In the genomic region with DNA sequence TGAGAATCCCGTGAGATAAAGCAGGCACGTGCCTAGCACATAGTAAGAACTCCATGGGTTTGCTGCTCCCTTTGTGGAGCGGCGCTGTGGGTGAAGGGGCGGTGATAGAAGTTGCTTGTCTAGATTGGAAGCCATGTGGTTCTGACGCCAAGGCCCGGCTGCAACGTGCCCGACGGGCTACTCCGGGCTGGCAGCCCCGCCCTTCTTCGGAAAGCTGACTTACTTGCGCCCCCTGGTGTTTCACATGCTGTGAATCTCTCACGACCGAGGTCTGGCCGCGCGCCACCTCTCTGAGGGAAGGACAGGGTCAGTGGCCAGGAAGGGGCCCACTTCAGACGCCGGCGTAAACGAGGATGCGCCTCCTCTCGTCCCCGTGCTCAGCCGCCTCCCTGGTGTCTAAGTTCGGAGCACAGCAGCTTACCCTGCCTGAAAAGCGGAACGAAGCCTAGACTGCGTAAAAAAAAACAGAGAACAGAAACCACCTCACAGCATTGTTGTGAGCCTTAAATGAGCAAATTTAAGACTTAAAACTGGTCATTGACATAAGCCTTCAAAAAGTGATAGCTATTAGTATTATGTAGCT, we compare ENCODE assay signal across 8 cellular contexts. TPM values are rescaled to one million over a fixed set of nuclear protein-coding genes. Genes with fewer than 3 reads are reported as not detected.
DNase-seq lines count a peak whose midpoint lies in the region; ATAC-seq and TF ChIP-seq lines count a peak whose summit lies in the region.

No MANE protein-coding gene starts in this region.

- peaks cover 12 to 14% (median 13%) of the 10 kb centered on the region in 3 donors for H3K4me1 Mint-ChIP-seq in CD8-positive, alpha-beta memory T cell
- peaks cover 13% of the 10 kb centered on the region for H3K4me1 Mint-ChIP-seq in activated CD8-positive, alpha-beta T cell treated with anti-CD3 and anti-CD28 coated beads, Interleukin-2, amount 10 ng/mL, durations not matched to agents 7 days and 5 days (ENCODE audit: low read depth)

- peak overlapping the region; percentile 9 to 87 (median 82) for H3K4me3 Mint-ChIP-seq in CD8-positive, alpha-beta memory T cell
- peak overlapping the region; percentile 78 for H3K4me3 Mint-ChIP-seq in activated CD8-positive, alpha-beta T cell treated with anti-CD3 and anti-CD28 coated beads, Interleukin-2, amount 10 ng/mL, durations not matched to agents 7 days and 5 days

- TF ChIP-seq CTCF in HL-60 (IDR thresholded peaks at IDR 0.05; ENCODE audit: insufficient read depth, low read length) = peak; percentile 54

- no peaks in the 10 kb centered on the region for H3K9me3 ChIP-seq in CD8-positive, alpha-beta memory T cell (ENCODE audit: low read length)
- no peaks in the 10 kb centered on the region for H3K9me3 ChIP-seq in ectodermal cell (ENCODE audit: control insufficient read depth, low read length)

- WGBS in ectodermal cell, 2 experiments = 5 to 6% methylated on average over 31 of the region's 31 CpGs

- H3K27me3 Mint-ChIP-seq in CD8-positive, alpha-beta memory T cell = peaks cover 6 to 41% of the 10 kb centered on the region in 2 donors
- peaks cover 34% of the 10 kb centered on the region for H3K27me3 Mint-ChIP-seq in activated CD8-positive, alpha-beta T cell treated with anti-CD3 and anti-CD28 coated beads, Interleukin-2, amount 10 ng/mL, durations not matched to agents 7 days and 5 days (ENCODE audit: low read depth)

- no peak overlapping the region for H3K27ac ChIP-seq in CD8-positive, alpha-beta memory T cell (ENCODE audit: low read depth, low read length)
- no peak overlapping the region for H3K27ac ChIP-seq in HL-60 (replicated peaks)
- H3K27ac ChIP-seq in ectodermal cell (ENCODE audit: insufficient read depth, low read depth, low read length, poor library complexity, severe bottlenecking) = no peak overlapping the region

- peak overlapping the region; percentile 35 for H3K4me3 ChIP-seq in CD8-positive, alpha-beta memory T cell (ENCODE audit: low read length)
- H3K4me3 ChIP-seq in HL-60 (replicated peaks; ENCODE audit: insufficient read depth, low read length) (0 out of 2 replicates have a peak overlapping the region, but pooled peaks have one; percentile 18), ectodermal cell (ENCODE audit: insufficient read depth, low read depth, low read length) (peak overlapping the region; percentile 11)

- CTCF ChIA-PET in CD8-positive, alpha-beta memory T cell (lab: Charles Lee) = interaction anchor here (0.7 to 5.4 kb wide), 12 partner anchors 9 to 249 kb away, joined by 3 to 77 read pairs (median 5); a partner anchor contains a TSS
- CTCF ChIA-PET in activated CD8-positive, alpha-beta T cell treated with anti-CD3 and anti-CD28 coated beads, Interleukin-2, amount 10 ng/mL, durations not matched to agents 7 days and 5 days (lab: Charles Lee) = interaction anchor here (0.6 to 9.2 kb wide), 24 partner anchors 8 to 938 kb away, joined by 3 to 126 read pairs (median 5); a partner anchor contains a TSS

- H3K27ac Mint-ChIP-seq in CD8-positive, alpha-beta memory T cell = peak overlapping the region in 2 of 8 donors; percentile 8 to 33
- peak overlapping the region; percentile 64 for H3K27ac Mint-ChIP-seq in activated CD8-positive, alpha-beta T cell treated with anti-CD3 and anti-CD28 coated beads, Interleukin-2, amount 10 ng/mL, durations not matched to agents 7 days and 5 days

- no peaks in the 10 kb centered on the region for H3K9me3 Mint-ChIP-seq in CD8-positive, alpha-beta memory T cell
- no peaks in the 10 kb centered on the region for H3K9me3 Mint-ChIP-seq in activated CD8-positive, alpha-beta T cell treated with anti-CD3 and anti-CD28 coated beads, Interleukin-2, amount 10 ng/mL, durations not matched to agents 7 days and 5 days (ENCODE audit: insufficient read depth)

- peak; percentile 74 to 86 (median 75) for DNase-seq in CD8-positive, alpha-beta memory T cell
- DNase-seq in HL-60 (ENCODE audit: low read depth in 1 of 2, low spot score in 1 of 2) = peak; percentile 84 to 90
- peak; percentile 80 for DNase-seq in NCI-H82 treated with DMSO at 0.1 percent for 48 hours (lab: John Stamatoyannopoulos, UW; ENCODE audit: unreplicated experiment)
- DNase-seq in activated CD8-positive, alpha-beta T cell treated with anti-CD3 and anti-CD28 coated beads, Interleukin-2, amount 10 ng/mL, durations not matched to agents 7 days and 5 days = peak; percentile 89
- peak; percentile 95 to 97 for DNase-seq in lung microvascular endothelial cell (ENCODE audit: low read depth in 2 of 2)
- DNase-seq in stimulated activated CD4-positive, alpha-beta T cell treated with anti-CD3 and anti-CD28 coated beads, TNF-alpha, amount 100 ng/mL, for 48 hours (ENCODE audit: low read depth in 3 of 3) = peak; percentile 78 to 86 (median 85)

- POLR2A ChIA-PET in CD8-positive, alpha-beta memory T cell (lab: Charles Lee) = no interaction called here
- POLR2A ChIA-PET in activated CD8-positive, alpha-beta T cell treated with anti-CD3 and anti-CD28 coated beads, Interleukin-2, amount 10 ng/mL, durations not matched to agents 7 days and 5 days (lab: Charles Lee) = no interaction called here

- H3K36me3 ChIP-seq in CD8-positive, alpha-beta memory T cell (ENCODE audit: insufficient read depth, low read length) = no peaks in the 10 kb centered on the region
- H3K36me3 ChIP-seq in ectodermal cell (ENCODE audit: control insufficient read depth, insufficient read depth, low read length) = no peaks in the 10 kb centered on the region

- no peaks in the 10 kb centered on the region for H3K36me3 Mint-ChIP-seq in CD8-positive, alpha-beta memory T cell
- no peaks in the 10 kb centered on the region for H3K36me3 Mint-ChIP-seq in activated CD8-positive, alpha-beta T cell treated with anti-CD3 and anti-CD28 coated beads, Interleukin-2, amount 10 ng/mL, durations not matched to agents 7 days and 5 days (ENCODE audit: low read depth)

- H3K4me1 ChIP-seq in CD8-positive, alpha-beta memory T cell (ENCODE audit: insufficient read depth, low read length) = no peaks in the 10 kb centered on the region
- peaks cover 4% of the 10 kb centered on the region for H3K4me1 ChIP-seq in ectodermal cell (ENCODE audit: control insufficient read depth, insufficient read depth, low read length)

- H3K27me3 ChIP-seq in CD8-positive, alpha-beta memory T cell (ENCODE audit: insufficient read depth, low read length, poor library complexity, severe bottlenecking) = peaks cover 7% of the 10 kb centered on the region
- H3K27me3 ChIP-seq in HL-60 (ENCODE audit: insufficient read depth, poor library complexity, severe bottlenecking) = peaks cover under 1% of the 10 kb centered on the region
- peaks cover 13% of the 10 kb centered on the region for H3K27me3 ChIP-seq in ectodermal cell (ENCODE audit: control insufficient read depth, insufficient read depth, low read length, poor library complexity, severe bottlenecking)

- peak; percentile 88 for ATAC-seq in GM19463 (IDR thresholded peaks at IDR 0.05; ENCODE audit: unreplicated experiment)
- peak; percentile 98 for ATAC-seq in activated CD8-positive, alpha-beta T cell treated with anti-CD3 and anti-CD28 coated beads, Interleukin-2, amount 10 ng/mL, durations not matched to agents 7 days and 5 days

RNA-seq across cellular contexts. Expression of a gene that starts 42.6 kb away (rescaled TPM):
- total RNA-seq in CD8-positive, alpha-beta memory T cell = under 1 TPM; 0.09 to 0.13 TPM
- 0.09 TPM for polyA plus RNA-seq in CD8-positive, alpha-beta memory T cell
- not detected for total RNA-seq in activated CD8-positive, alpha-beta T cell treated with anti-CD3 and anti-CD28 coated beads, Interleukin-2, amount 10 ng/mL, durations not matched to agents 7 days and 5 days
- polyA plus RNA-seq in ectodermal cell (2013, experiment 1 of 4) = 10.1 TPM
- polyA plus RNA-seq in ectodermal cell (2013, experiment 2 of 4) = 14.1 TPM
- polyA plus RNA-seq in ectodermal cell (2013, experiment 3 of 4) = 6.1 TPM
- 9.0 TPM for polyA plus RNA-seq in ectodermal cell (2013, experiment 4 of 4)
- 0.44 and 0.79 TPM in 2 replicates for total RNA-seq in lung microvascular endothelial cell
